In the genomic region with DNA sequence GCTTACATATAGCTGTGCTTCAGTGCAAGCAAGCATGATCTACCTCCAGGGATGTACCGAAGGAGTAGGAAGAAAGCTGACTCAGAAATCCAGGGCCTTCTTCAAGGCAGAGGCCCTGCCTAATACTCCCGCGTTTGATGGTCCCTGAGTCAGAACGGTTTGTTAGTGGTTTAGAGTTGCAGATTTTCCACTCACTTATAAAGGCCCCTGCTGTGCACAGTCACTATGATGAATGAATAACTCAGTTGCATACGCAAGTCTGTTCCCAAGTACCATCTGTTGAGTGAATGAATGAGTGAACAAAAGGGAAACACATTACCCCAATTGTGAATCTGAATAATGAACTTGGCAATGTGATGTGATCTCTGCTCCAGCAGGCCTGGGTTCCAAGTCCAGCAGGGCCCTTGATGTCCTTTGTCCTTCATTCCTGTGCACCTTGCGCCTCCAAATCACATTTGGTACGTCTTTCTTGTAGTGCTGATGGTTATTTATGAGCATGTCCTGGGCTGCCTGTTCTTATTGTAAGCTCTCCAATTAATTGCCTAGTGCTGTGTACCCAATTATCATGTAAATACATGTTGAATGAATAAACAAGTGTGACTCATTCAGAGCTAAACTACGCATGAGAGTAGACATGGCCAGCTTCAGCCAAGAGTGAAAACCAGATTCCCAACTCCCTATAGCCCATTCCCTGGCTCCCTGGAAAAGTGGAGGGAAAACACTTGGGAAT, we compare ENCODE assay signal across 9 cellular contexts.
A peak's percentile ranks its signal among the peaks of the same experiment; 100 is the strongest.
DNase-seq lines count a peak whose midpoint lies in the region; TF ChIP-seq lines count a peak whose summit lies in the region.
"Had no signal": no experiment of that assay in that cellular context is flagged by ENCODE, and none has a peak within 500 bp of the region (broad histone marks: within the 10 kb centered on the region; RNA-seq: fewer than 3 reads in every experiment).

No MANE protein-coding gene starts in this region.

- no peaks in the 10 kb centered on the region for H4K20me1 ChIP-seq in osteoblast (ENCODE audit: insufficient read depth, low read length)

- no peak overlapping the region for H3K4me3 ChIP-seq in osteoblast (ENCODE audit: insufficient read depth, low read length)

- peaks cover 4% of the 10 kb centered on the region for H3K36me3 Mint-ChIP-seq in mesothelial cell of epicardium
- H3K36me3 Mint-ChIP-seq: IgD-negative memory B cell had no signal

- no peak overlapping the region for H2AFZ ChIP-seq in osteoblast (ENCODE audit: low read length)

- no peak overlapping the region for H3K4me2 ChIP-seq in osteoblast (ENCODE audit: insufficient read depth, low read length)

- H3K27ac Mint-ChIP-seq in mesothelial cell of epicardium, result no peak overlapping the region
- H3K27ac Mint-ChIP-seq: IgD-negative memory B cell had no signal

- H3K36me3 ChIP-seq in osteoblast (ENCODE audit: insufficient read depth, low read length), result peaks cover 13% of the 10 kb centered on the region

- peaks cover 32% of the 10 kb centered on the region for H3K4me1 ChIP-seq in osteoblast (ENCODE audit: insufficient read depth, low read length)

- no peaks in the 10 kb centered on the region for H3K27me3 ChIP-seq in osteoblast (ENCODE audit: insufficient read depth, low read length)

- H3K4me3 Mint-ChIP-seq in mesothelial cell of epicardium, result no peak overlapping the region
- H3K4me3 Mint-ChIP-seq: IgD-negative memory B cell had no signal

- DNase-seq in ELR (ENCODE audit: low read depth) (peak; percentile 98), NCI-H1694 treated with DMSO at 0.1 percent for 48 hours (lab: John Stamatoyannopoulos, UW) (peak; percentile 88), cerebellum (ENCODE audit: low spot score) (peak; percentile 87), osteoblast (ENCODE audit: insufficient read length, low spot score, missing footprints) (peak; percentile 85), SW 1271 (lab: John Stamatoyannopoulos, UW) (no peak), NCI-H187 treated with DMSO at 0.1 percent for 48 hours (lab: John Stamatoyannopoulos, UW) (no peak), mesothelial cell of epicardium (ENCODE audit: low spot score in 2 of 2, unreplicated experiment in 2 of 2) (no peak), NCI-H1436 treated with DMSO at 0.1 percent for 48 hours (lab: John Stamatoyannopoulos, UW) (no peak)

- peak overlapping the region; percentile 89 for H3K27ac ChIP-seq in osteoblast (ENCODE audit: low read depth, low read length)

- H3K27me3 Mint-ChIP-seq in mesothelial cell of epicardium (ENCODE audit: low read depth), result no peaks in the 10 kb centered on the region
- H3K27me3 Mint-ChIP-seq: IgD-negative memory B cell had no signal

- H3K4me1 Mint-ChIP-seq in mesothelial cell of epicardium, result no peaks in the 10 kb centered on the region

- H3K79me2 ChIP-seq in osteoblast (ENCODE audit: insufficient read depth, low read length), result no peaks in the 10 kb centered on the region

- TF ChIP-seq CTCF in osteoblast (IDR thresholded peaks at IDR 0.05; ENCODE audit: extremely low read depth, low read depth, low read length), result no peak
- TF ChIP-seq CTCF in mesothelial cell of epicardium (IDR thresholded peaks at IDR 0.05; ENCODE audit: unreplicated experiment), result no peak

- H3K9me3 ChIP-seq in osteoblast (ENCODE audit: low read depth, low read length), result no peaks in the 10 kb centered on the region

- H3K9me3 Mint-ChIP-seq in mesothelial cell of epicardium, result no peaks in the 10 kb centered on the region
- H3K9me3 Mint-ChIP-seq: IgD-negative memory B cell had no signal

Comparison
In these comparisons a context has a peak if more than half of its experiments do, and no peak if none do; other contexts are left out.
1. DNase-seq: peak in ELR (single experiment), NCI-H1694 treated with DMSO at 0.1 percent for 48 hours (single experiment), cerebellum (single experiment) and osteoblast (single experiment); none in SW 1271 (0 of 2), NCI-H187 treated with DMSO at 0.1 percent for 48 hours (single experiment), mesothelial cell of epicardium (0 of 2) and NCI-H1436 treated with DMSO at 0.1 percent for 48 hours (single experiment).